In the genomic region with DNA sequence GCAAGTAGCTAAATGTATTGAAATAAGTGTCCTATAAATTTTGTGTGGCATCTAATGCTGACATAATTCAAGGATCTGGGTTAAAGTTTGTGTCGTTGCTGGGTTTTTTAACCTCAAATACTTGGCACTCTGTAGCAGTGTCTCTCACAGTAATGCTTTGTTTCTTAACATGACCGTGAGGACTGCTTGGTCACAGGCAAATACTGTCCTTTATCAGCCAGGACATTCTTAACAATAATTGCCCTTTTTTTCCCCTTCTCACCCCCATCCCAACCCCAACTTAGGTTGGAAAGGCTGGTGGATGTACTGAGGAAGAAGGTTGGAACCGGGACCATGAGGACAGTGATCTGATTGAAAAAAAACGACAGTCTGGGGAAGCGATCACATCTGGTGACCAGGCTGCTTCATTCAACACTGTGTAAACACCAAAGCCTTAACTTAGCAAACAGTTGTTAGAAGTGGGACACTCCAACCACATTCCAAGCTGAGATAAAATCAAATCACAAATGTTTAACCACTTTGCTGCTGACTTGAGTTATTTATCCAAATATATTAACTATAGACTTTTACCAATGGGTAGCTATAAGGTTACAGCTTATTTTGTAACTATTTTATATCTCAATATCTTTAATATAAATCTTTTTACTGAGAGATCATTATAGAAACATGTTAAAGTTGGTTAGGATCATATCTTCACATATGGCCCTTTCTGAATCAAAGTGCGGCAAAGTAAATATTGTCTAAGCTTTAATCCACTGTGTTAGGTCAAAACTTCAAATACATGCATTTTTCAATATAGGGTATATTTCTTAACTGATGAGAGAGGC, we compare ENCODE assay signal across 1 cellular context.
TF ChIP-seq lines count a peak whose summit lies in the region.

No MANE protein-coding gene starts in this region.

TF ChIP-seq in H1, 55 proteins besides CTCF, POLR2A, EP300 and RAD21:
- TF ChIP-seq CEBPB (IDR thresholded peaks at IDR 0.05; ENCODE audit: low read depth, low read length), result no peak
- TF ChIP-seq SIN3A (conservative IDR thresholded peaks at IDR 0.05 in 1 of 2, IDR thresholded peaks at IDR 0.05 in 1 of 2; ENCODE audit: low read depth in 1 of 2, low read length in 2 of 2), result no peak
- no peak for TF ChIP-seq RBBP5 (IDR thresholded peaks at IDR 0.05; ENCODE audit: borderline replicate concordance, low read depth, low read length)
- TF ChIP-seq FOSL1 (IDR thresholded peaks at IDR 0.05; ENCODE audit: insufficient read depth, low read depth, low read length), result no peak
- TF ChIP-seq TBP (IDR thresholded peaks at IDR 0.05; ENCODE audit: low read depth, low read length), result no peak
- no peak for TF ChIP-seq GTF2F1 (IDR thresholded peaks at IDR 0.05; ENCODE audit: borderline replicate concordance, low read depth, low read length)
- TF ChIP-seq KDM4A (IDR thresholded peaks at IDR 0.05; ENCODE audit: low read depth, low read length, severe bottlenecking), result no peak
- no peak for TF ChIP-seq RFX5 (IDR thresholded peaks at IDR 0.05; ENCODE audit: borderline replicate concordance, low read depth, low read length)
- TF ChIP-seq YY1 (IDR thresholded peaks at IDR 0.05; ENCODE audit: low read depth, low read length), result no peak
- TF ChIP-seq SAP30 (IDR thresholded peaks at IDR 0.05; ENCODE audit: insufficient read depth, insufficient replicate concordance, low read length), result no peak
- no peak for TF ChIP-seq SIX5 (IDR thresholded peaks at IDR 0.05; ENCODE audit: low read depth, low read length)
- no peak for TF ChIP-seq SP2 (IDR thresholded peaks at IDR 0.05; ENCODE audit: low read length)
- TF ChIP-seq TCF12 (IDR thresholded peaks at IDR 0.05; ENCODE audit: low read depth, low read length), result no peak
- no peak for TF ChIP-seq CREB1 (IDR thresholded peaks at IDR 0.05)
- TF ChIP-seq TAF1 (IDR thresholded peaks at IDR 0.05; ENCODE audit: low read depth, low read length), result no peak
- no peak for TF ChIP-seq SP1 (IDR thresholded peaks at IDR 0.05; ENCODE audit: low read depth, low read length)
- no peak for TF ChIP-seq CTBP2 (IDR thresholded peaks at IDR 0.05; ENCODE audit: borderline replicate concordance, insufficient read depth, insufficient read length, low read length)
- TF ChIP-seq PHF8 (conservative IDR thresholded peaks at IDR 0.05; ENCODE audit: low read depth, low read length), result no peak
